8 cellular contexts compared by ENCODE assay signal in genomic region chr13:95728957-95729356, GRCh38.
"Had no signal": no experiment of that assay in that cellular context is flagged by ENCODE, and none has a peak within 500 bp of the region (broad histone marks: within the 10 kb centered on the region; RNA-seq: fewer than 3 reads in every experiment).

No MANE protein-coding gene starts in this region.

- H3K36me3 ChIP-seq: HAP-1 had no signal

- H3K9me3 ChIP-seq: HAP-1 had no signal

- H3K27ac Mint-ChIP-seq: GM23338, IgD-negative memory B cell had no signal

- H3K27me3 Mint-ChIP-seq: IgD-negative memory B cell had no signal

- H3K4me3 ChIP-seq: GM23338, HAP-1 had no signal

- ATAC-seq: GM23338, HCT116 had no signal

- FAIRE-seq: H1, HTR-8/SVneo had no signal

- H3K4me1 ChIP-seq: HAP-1 had no signal

- H3K4me1 Mint-ChIP-seq: GM23338 had no signal

- H3K4me3 Mint-ChIP-seq: GM23338, IgD-negative memory B cell had no signal

- DNase-seq: H7, KBM-7 had no signal
